15 cellular contexts compared by ENCODE assay signal in the genomic region with DNA sequence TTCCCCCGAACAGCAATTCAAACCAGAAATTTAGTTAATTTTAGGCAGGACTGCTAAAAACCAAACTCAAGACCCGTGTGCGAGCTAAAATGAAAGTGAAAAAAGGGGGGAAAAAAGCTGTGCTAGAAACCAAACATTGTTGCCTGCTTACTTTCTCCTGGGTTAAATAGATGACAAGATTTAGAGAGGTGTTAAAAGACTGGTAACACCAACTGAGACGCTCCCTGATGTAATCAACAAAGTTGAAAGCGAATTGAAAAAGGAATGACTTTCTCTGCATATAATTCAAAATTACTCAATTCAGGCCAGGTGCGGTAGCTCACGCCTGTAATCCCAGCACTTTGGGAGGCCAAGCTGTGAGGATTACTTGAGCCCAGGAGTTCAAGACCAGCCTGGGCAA. TPM values are rescaled to one million over a fixed set of nuclear protein-coding genes. Genes with fewer than 3 reads are reported as not detected.
A peak's percentile ranks its signal among the peaks of the same experiment; 100 is the strongest.
DNase-seq lines count a peak whose midpoint lies in the region; ATAC-seq lines count a peak whose summit lies in the region.
"Had no signal": no experiment of that assay in that cellular context is flagged by ENCODE, and none has a peak within 500 bp of the region (broad histone marks: within the 10 kb centered on the region; RNA-seq: fewer than 3 reads in every experiment).

No MANE protein-coding gene starts in this region.

- no peak for ATAC-seq in activated naive CD8-positive, alpha-beta T cell treated with anti-CD3 and anti-CD28 coated beads, Interleukin-2, amount 50 U/mL, for 24 hours
- no peak for ATAC-seq in T-cell (replicated peaks in 1 of 4)
- ATAC-seq in central memory CD8-positive, alpha-beta T cell (replicated peaks; ENCODE audit: extremely low read depth, poor library complexity, severe bottlenecking): peak; percentile 65

- CTCF ChIA-PET in T-cell (lab: Charles Lee): no interaction called here

- H3K27ac Mint-ChIP-seq in activated naive CD8-positive, alpha-beta T cell: peak overlapping the region; percentile 58
- H3K27ac Mint-ChIP-seq in activated naive CD8-positive, alpha-beta T cell treated with anti-CD3 and anti-CD28 coated beads, Interleukin-2, amount 50 U/mL, for 24 hours: no peak overlapping the region
- H3K27ac Mint-ChIP-seq in T-cell: peak overlapping the region; percentile 79 to 85
- H3K27ac Mint-ChIP-seq in central memory CD8-positive, alpha-beta T cell (ENCODE audit: low read depth): peak overlapping the region; percentile 98

- no peaks in the 10 kb centered on the region for H3K27me3 Mint-ChIP-seq in activated naive CD8-positive, alpha-beta T cell
- H3K27me3 Mint-ChIP-seq in activated naive CD8-positive, alpha-beta T cell treated with anti-CD3 and anti-CD28 coated beads, Interleukin-2, amount 50 U/mL, for 24 hours: no peaks in the 10 kb centered on the region
- no peaks in the 10 kb centered on the region for H3K27me3 Mint-ChIP-seq in T-cell
- H3K27me3 Mint-ChIP-seq in central memory CD8-positive, alpha-beta T cell: no peaks in the 10 kb centered on the region

- POLR2A ChIA-PET in T-cell (lab: Charles Lee): no interaction called here

- H3K9me3 Mint-ChIP-seq in activated naive CD8-positive, alpha-beta T cell (ENCODE audit: low read depth): no peaks in the 10 kb centered on the region
- no peaks in the 10 kb centered on the region for H3K9me3 Mint-ChIP-seq in activated naive CD8-positive, alpha-beta T cell treated with anti-CD3 and anti-CD28 coated beads, Interleukin-2, amount 50 U/mL, for 24 hours
- H3K9me3 Mint-ChIP-seq in T-cell: no peaks in the 10 kb centered on the region
- no peaks in the 10 kb centered on the region for H3K9me3 Mint-ChIP-seq in central memory CD8-positive, alpha-beta T cell

- DNase-seq in activated naive CD8-positive, alpha-beta T cell treated with anti-CD3 and anti-CD28 coated beads, Interleukin-2, amount 50 U/mL, for 24 hours: no peak
- DNase-seq in T-cell (no peak), ecto neural progenitor cell (ENCODE audit: low spot score) (no peak), COLO668 (lab: John Stamatoyannopoulos, UW; ENCODE audit: unreplicated experiment) (no peak), NCI-H446 treated with DMSO at 0.1 percent for 48 hours (lab: John Stamatoyannopoulos, UW) (no peak)
- DNase-seq in central memory CD8-positive, alpha-beta T cell (ENCODE audit: low spot score in 2 of 2): no peak
- DNase-seq: COR-L47, DMS153, EL, Karpas-422, MM.1S, NCI-H1105 treated with DMSO at 0.1 percent for 48 hours, NCI-H187, PC-9 had no signal

- H3K36me3 Mint-ChIP-seq in activated naive CD8-positive, alpha-beta T cell: peaks cover 4% of the 10 kb centered on the region
- H3K36me3 Mint-ChIP-seq in activated naive CD8-positive, alpha-beta T cell treated with anti-CD3 and anti-CD28 coated beads, Interleukin-2, amount 50 U/mL, for 24 hours (ENCODE audit: low read depth): peaks cover 67% of the 10 kb centered on the region
- no peaks in the 10 kb centered on the region for H3K36me3 Mint-ChIP-seq in T-cell
- H3K36me3 Mint-ChIP-seq in central memory CD8-positive, alpha-beta T cell (ENCODE audit: insufficient read depth): peaks cover 5% of the 10 kb centered on the region

- H3K4me1 Mint-ChIP-seq in activated naive CD8-positive, alpha-beta T cell (ENCODE audit: low read depth): peaks cover 5% of the 10 kb centered on the region
- H3K4me1 Mint-ChIP-seq in activated naive CD8-positive, alpha-beta T cell treated with anti-CD3 and anti-CD28 coated beads, Interleukin-2, amount 50 U/mL, for 24 hours: peaks cover 2% of the 10 kb centered on the region
- H3K4me1 Mint-ChIP-seq in T-cell: peaks cover 0 to 8% (median 0%) of the 10 kb centered on the region in 3 donors
- H3K4me1 Mint-ChIP-seq in central memory CD8-positive, alpha-beta T cell: peaks cover 13% of the 10 kb centered on the region

- H3K4me3 Mint-ChIP-seq in activated naive CD8-positive, alpha-beta T cell: no peak overlapping the region
- H3K4me3 Mint-ChIP-seq in activated naive CD8-positive, alpha-beta T cell treated with anti-CD3 and anti-CD28 coated beads, Interleukin-2, amount 50 U/mL, for 24 hours: no peak overlapping the region
- peak overlapping the region in 2 of 3 donors; percentile 31 to 40 for H3K4me3 Mint-ChIP-seq in T-cell
- peak overlapping the region; percentile 78 for H3K4me3 Mint-ChIP-seq in central memory CD8-positive, alpha-beta T cell

RNA-seq across cellular contexts. Expression of gene CDCA8, which starts 6.8 kb away (rescaled TPM):
- total RNA-seq in T-cell: 1 to 10 TPM in 4 of 5 donors, under 1 TPM in 1; 0.84 to 1.8 (median 1.3) TPM

Comparison
In these comparisons a context has a peak if more than half of its experiments do, and no peak if none do; other contexts are left out.
1. H3K4me3 Mint-ChIP-seq: peak in T-cell (2 of 3) and central memory CD8-positive, alpha-beta T cell (single experiment); none in activated naive CD8-positive, alpha-beta T cell (single experiment) and activated naive CD8-positive, alpha-beta T cell treated with anti-CD3 and anti-CD28 coated beads, Interleukin-2, amount 50 U/mL, for 24 hours (single experiment).